23 cellular contexts compared by ENCODE assay signal in the genomic region with DNA sequence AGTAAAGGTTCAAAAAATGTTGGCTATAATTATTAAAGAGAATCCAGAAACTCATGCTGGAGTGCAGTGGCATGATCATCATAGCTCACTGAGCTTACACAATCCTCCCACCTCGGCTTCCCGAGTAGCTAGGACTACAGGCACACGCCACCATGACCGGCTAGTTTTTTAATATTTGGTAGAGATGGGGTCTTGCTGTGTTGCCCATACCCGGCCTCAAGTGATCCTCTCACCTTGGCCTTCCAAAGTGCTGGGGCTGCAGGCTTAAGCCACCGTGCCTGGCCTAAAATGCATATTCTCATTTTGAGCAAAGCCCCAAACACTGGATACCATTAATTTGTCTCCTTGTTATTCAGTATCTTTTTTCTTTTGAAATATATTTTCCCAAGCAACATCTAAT. TPM values are rescaled to one million over a fixed set of nuclear protein-coding genes. Genes with fewer than 3 reads are reported as not detected.
A peak's percentile ranks its signal among the peaks of the same experiment; 100 is the strongest.
DNase-seq lines count a peak whose midpoint lies in the region; ATAC-seq, FAIRE-seq and TF ChIP-seq lines count a peak whose summit lies in the region.
"Had no signal": no experiment of that assay in that cellular context is flagged by ENCODE, and none has a peak within 500 bp of the region (broad histone marks: within the 10 kb centered on the region; RNA-seq: fewer than 3 reads in every experiment).

No MANE protein-coding gene starts in this region.

- H3K4me1 ChIP-seq in HepG2 (ENCODE audit: insufficient read depth, low read length): peaks cover 12% of the 10 kb centered on the region
- H3K4me1 ChIP-seq in right lobe of liver: peaks cover 0 to 10% (median 2%) of the 10 kb centered on the region in 4 donors

- in situ Hi-C loops in HepG2 (cut with HindIII; ENCODE audit: extremely low pct_ligation_motif_present, low pct_unique_long_range_greater_than_20kb): no loop called here

- H3K27ac Mint-ChIP-seq in WTC11: no peak overlapping the region
- peak overlapping the region; percentile 51 for H3K27ac Mint-ChIP-seq in memory B cell
- H3K27ac Mint-ChIP-seq in type B pancreatic cell: no peak overlapping the region
- H3K27ac Mint-ChIP-seq: CD4-positive, alpha-beta T cell had no signal

- H3K9ac ChIP-seq in HepG2 (ENCODE audit: insufficient read depth, low read depth, low read length): no peak overlapping the region
- H3K9ac ChIP-seq: BLaER1 treated with 17β-estradiol and CSF1 and Interleukin-3, amounts not matched to agents 10 nM and 100 nM; GM23248 had no signal

- H3K9me3 ChIP-seq in HepG2 (ENCODE audit: low read length) (no peaks in the 10 kb centered on the region), right lobe of liver (no peaks in the 10 kb centered on the region)
- H3K9me3 ChIP-seq: BE2C had no signal

- intact Hi-C loops in HepG2 (cut with micrococcal nuclease; ENCODE audit: unreplicated experiment): no loop called here
- intact Hi-C loops in right lobe of liver (cut with DNase I): no loop called here

- CTCF ChIA-PET in HepG2 (lab: Yijun Ruan, JAX; ENCODE audit: low intra/inter-chr PET ratio, low total read pairs) (no interaction called here), WTC11 (lab: Charles Lee) (no interaction called here)

- H2AFZ ChIP-seq in HepG2 (ENCODE audit: low read length): no peak overlapping the region
- H2AFZ ChIP-seq: GM23248 had no signal

- POLR2A ChIA-PET in HepG2 (lab: Yijun Ruan, JAX): no interaction called here
- POLR2A ChIA-PET in WTC11 (lab: Charles Lee): no interaction called here

- FAIRE-seq in HepG2 (lab: Jason Lieb, UNC): no peak
- FAIRE-seq: A204.1, GM12891, GM18507, H1 had no signal

- ATAC-seq in HepG2: no peak
- ATAC-seq in right lobe of liver: no peak
- ATAC-seq in WTC11: no peak
- no peak for ATAC-seq in memory B cell (ENCODE audit: low read depth)

- TF ChIP-seq CTCF in HepG2 (CRISPR knock-in tag; IDR thresholded peaks at IDR 0.05) (no peak), right lobe of liver (IDR thresholded peaks at IDR 0.05) (no peak), WTC11 (IDR thresholded peaks at IDR 0.05) (no peak), type B pancreatic cell (conservative IDR thresholded peaks at IDR 0.05) (no peak)

- H3K4me3 ChIP-seq in HepG2 (replicated peaks in 1 of 3; ENCODE audit: insufficient read depth in 1 of 3, low read depth in 2 of 3, low read length in 3 of 3) (no peak overlapping the region), right lobe of liver (no peak overlapping the region)
- H3K4me3 ChIP-seq: BLaER1 treated with 17β-estradiol and CSF1 and Interleukin-3, amounts not matched to agents 10 nM and 100 nM; GM23248 had no signal

- H3K27ac ChIP-seq in HepG2 (ENCODE audit: extremely low read length, insufficient read depth, low read length) (no peak overlapping the region), right lobe of liver (no peak overlapping the region)
- H3K27ac ChIP-seq: 22Rv1; BLaER1 treated with 17β-estradiol and CSF1 and Interleukin-3, amounts not matched to agents 10 nM and 100 nM; GM23248 had no signal

- no peak for TF ChIP-seq EP300 in HepG2 (IDR thresholded peaks at IDR 0.05; ENCODE audit: low read depth in 2 of 2, low read length in 2 of 2)
- TF ChIP-seq EP300 in HepG2 (CRISPR knock-in tag; IDR thresholded peaks at IDR 0.05; ENCODE audit: borderline replicate concordance): no peak

- H3K36me3 Mint-ChIP-seq in WTC11: no peaks in the 10 kb centered on the region
- peaks cover 4% of the 10 kb centered on the region for H3K36me3 Mint-ChIP-seq in memory B cell
- peaks cover 3% of the 10 kb centered on the region for H3K36me3 Mint-ChIP-seq in type B pancreatic cell

- TF ChIP-seq POLR2A in HepG2 (IDR thresholded peaks at IDR 0.05; ENCODE audit: insufficient read depth in 1 of 2, low read depth in 2 of 2, low read length in 2 of 2) (no peak), right lobe of liver (IDR thresholded peaks at IDR 0.05) (no peak)

- no peaks in the 10 kb centered on the region for H3K27me3 Mint-ChIP-seq in WTC11 (ENCODE audit: low read depth)
- H3K27me3 Mint-ChIP-seq in memory B cell: no peaks in the 10 kb centered on the region
- H3K27me3 Mint-ChIP-seq in type B pancreatic cell: no peaks in the 10 kb centered on the region
- H3K27me3 Mint-ChIP-seq: CD4-positive, alpha-beta T cell; CD8-positive, alpha-beta memory T cell had no signal

- 97% methylated on average over 6 of the region's 6 CpGs for WGBS in HepG2 (ENCODE audit: low lambda C conversion rate)
- 97% methylated on average over 5 of the region's 6 CpGs for WGBS in right lobe of liver (ENCODE audit: insufficient coverage, low coverage, low lambda C conversion rate, missing lambda C conversion rate)

- no peaks in the 10 kb centered on the region; a peak in 1 of 5 replicates for H3K27me3 ChIP-seq in HepG2 (ENCODE audit: control insufficient read depth in 1 of 2, insufficient read depth in 2 of 2, low read length in 2 of 2)
- H3K27me3 ChIP-seq in right lobe of liver: no peaks in the 10 kb centered on the region
- H3K27me3 ChIP-seq: BE2C; BLaER1 treated with 17β-estradiol and CSF1 and Interleukin-3, amounts not matched to agents 10 nM and 100 nM had no signal

- TF ChIP-seq RAD21 in HepG2 (CRISPR knock-in tag; IDR thresholded peaks at IDR 0.05): no peak

- H3K9me3 Mint-ChIP-seq in WTC11 (no peaks in the 10 kb centered on the region), memory B cell (no peaks in the 10 kb centered on the region), type B pancreatic cell (no peaks in the 10 kb centered on the region)
- H3K9me3 Mint-ChIP-seq: CD4-positive, alpha-beta T cell; CD8-positive, alpha-beta memory T cell had no signal

- no peak for DNase-seq in HepG2 (ENCODE audit: low spot score)
- no peak for DNase-seq in right lobe of liver
- DNase-seq in WTC11 (ENCODE audit: low spot score): no peak
- no peak for DNase-seq in memory B cell (ENCODE audit: low spot score in 2 of 2)
- DNase-seq in type B pancreatic cell (ENCODE audit: extremely low spot score, unreplicated experiment): no peak
- DNase-seq in GM19238 (ENCODE audit: insufficient read length, low spot score): no peak
- DNase-seq: BE2C; Calu3; CD4-positive, alpha-beta T cell; CD8-positive, alpha-beta memory T cell; DMS53; DMS79 treated with DMSO at 0.1 percent for 48 hours; GF-D8; GM23248; H7; HCEC 1CT had no signal

- H3K4me3 Mint-ChIP-seq in WTC11 (no peak overlapping the region), memory B cell (no peak overlapping the region), type B pancreatic cell (no peak overlapping the region)
- H3K4me3 Mint-ChIP-seq: CD14-positive monocyte; CD4-positive, alpha-beta T cell; CD8-positive, alpha-beta memory T cell had no signal

- H3K36me3 ChIP-seq in HepG2 (replicated peaks in 1 of 2; ENCODE audit: control insufficient read depth in 1 of 2, insufficient read depth in 2 of 2, low read length in 2 of 2) (peaks cover 0 to 3% of the 10 kb centered on the region in 2 experiments; a peak in 1 of 5 replicates), right lobe of liver (no peaks in the 10 kb centered on the region)

- H3K79me2 ChIP-seq in HepG2 (ENCODE audit: insufficient read depth, low read length): peaks cover 85% of the 10 kb centered on the region

- H4K20me1 ChIP-seq in HepG2 (ENCODE audit: insufficient read depth, low read length): peaks cover 3% of the 10 kb centered on the region; the same call in 1 of the 2 replicates

- no peak overlapping the region for H3K4me2 ChIP-seq in HepG2 (ENCODE audit: low read depth, low read length)

- H3K4me1 Mint-ChIP-seq in WTC11 (peaks cover 16% of the 10 kb centered on the region), memory B cell (peaks cover 22% of the 10 kb centered on the region), type B pancreatic cell (ENCODE audit: unreplicated experiment) (peaks cover 19% of the 10 kb centered on the region)

- no TSS peak for BruUV-seq in HepG2 (replicated peaks; lab: Mats Ljungman, UMichigan)

TF ChIP-seq in HepG2, 621 proteins besides CTCF, POLR2A, EP300 and RAD21:
- TF ChIP-seq ZNF121 (CRISPR knock-in tag; IDR thresholded peaks at IDR 0.05) (peak; percentile 64; the same call in 1 of the 2 replicates), TBP (CRISPR knock-in tag; IDR thresholded peaks at IDR 0.05) (no peak), FOXM1 (CRISPR knock-in tag; IDR thresholded peaks at IDR 0.05) (no peak), NFIB (CRISPR knock-in tag; IDR thresholded peaks at IDR 0.05; ENCODE audit: borderline replicate concordance) (no peak), ZSCAN12 (CRISPR knock-in tag; IDR thresholded peaks at IDR 0.05) (no peak)

RNA-seq across cellular contexts. Expression of a gene that starts 32.4 kb away (rescaled TPM):
- total RNA-seq in HepG2 (2016; rRNA removed; fragmentation: Illumina TruSeq; extraction: Trizol) (68.0 and 69.8 TPM in 2 replicates), right lobe of liver (10 to 100 TPM; 19.6 to 28.0 (median 23.2) TPM), WTC11 (2021) (43.1 to 45.5 TPM (median 44.4 TPM) in 3 replicates), type B pancreatic cell (ENCODE audit: low replicate concordance) (45.0 and 48.5 TPM in 2 replicates)
- 140 and 144 TPM in 2 replicates for total RNA-seq in HepG2 (2016; cell fraction: cytosol; rRNA removed; fragmentation: Illumina TruSeq; extraction: Trizol; ENCODE audit: low read depth)
- total RNA-seq in HepG2 (2016; cell fraction: insoluble cytoplasmic fraction; rRNA removed; fragmentation: Illumina TruSeq; extraction: Trizol): 65.7 and 68.0 TPM in 2 replicates
- 143 and 162 TPM in 2 replicates for total RNA-seq in HepG2 (2016; cell fraction: membrane; rRNA removed; fragmentation: Illumina TruSeq; extraction: Trizol)
- total RNA-seq in HepG2 (2016; cell fraction: nucleus; rRNA removed; fragmentation: Illumina TruSeq; extraction: Trizol): 45.7 and 49.1 TPM in 2 replicates
- polyA plus RNA-seq in HepG2 (2011; rRNA removed): 69.3 and 81.6 TPM in 2 replicates
- 51.1 and 54.3 TPM in 2 replicates for polyA plus RNA-seq in HepG2 (2011; cell fraction: cytosol; rRNA removed)
- polyA plus RNA-seq in HepG2 (2011; cell fraction: nucleus; rRNA removed): 35.0 and 37.6 TPM in 2 replicates
- 80.1 and 81.8 TPM in 2 replicates for polyA plus RNA-seq in HepG2 (2012)
- polyA plus RNA-seq in HepG2 (2016; cell fraction: cytosol; fragmentation: Illumina TruSeq; extraction: Trizol; ENCODE audit: low read depth): 152 and 156 TPM in 2 replicates
- 81.9 and 84.7 TPM in 2 replicates for polyA plus RNA-seq in HepG2 (2016; cell fraction: insoluble cytoplasmic fraction; fragmentation: Illumina TruSeq; extraction: Trizol; ENCODE audit: low read depth)
- 169 and 183 TPM in 2 replicates for polyA plus RNA-seq in HepG2 (2016; cell fraction: membrane; fragmentation: Illumina TruSeq; extraction: Trizol; ENCODE audit: low read depth)
- polyA plus RNA-seq in HepG2 (2016; cell fraction: nucleus; fragmentation: Illumina TruSeq; extraction: Trizol; ENCODE audit: insufficient read depth, low read depth): 55.9 and 58.9 TPM in 2 replicates
- 33.0 and 51.0 TPM in 2 replicates for polyA minus RNA-seq in HepG2 (2011; rRNA and poly(A)+ RNA removed; ENCODE audit: low replicate concordance)
- 36.1 and 40.9 TPM in 2 replicates for polyA minus RNA-seq in HepG2 (2011; cell fraction: cytosol; rRNA and poly(A)+ RNA removed)
- 48.9 and 60.9 TPM in 2 replicates for polyA minus RNA-seq in HepG2 (2011; cell fraction: nucleus; rRNA and poly(A)+ RNA removed)
